1 cellular context compared by ENCODE assay signal in the genomic region with DNA sequence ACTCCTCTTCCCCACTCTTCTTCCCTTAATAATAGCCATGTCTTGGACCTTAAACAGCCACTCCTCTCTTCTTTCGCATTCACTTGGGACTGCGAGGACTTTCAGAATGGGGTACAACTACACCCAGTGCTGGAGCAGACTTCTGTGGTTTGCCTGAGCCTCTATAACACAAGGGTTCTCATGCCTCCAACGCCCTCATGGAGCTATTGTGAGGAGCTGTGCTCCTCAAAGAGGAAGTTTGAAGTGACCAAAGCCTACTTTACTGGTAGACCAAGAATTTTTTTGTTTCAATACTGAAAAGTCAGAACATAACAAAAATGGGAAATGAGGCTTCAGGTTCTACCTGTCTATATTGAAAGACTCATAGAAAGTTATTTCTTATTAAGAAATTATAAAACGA.
TF ChIP-seq lines count a peak whose summit lies in the region.

No MANE protein-coding gene starts in this region.

TF ChIP-seq in IMR-90, 13 proteins besides CTCF, POLR2A, EP300 and RAD21 (continued from another document):
- no peak for TF ChIP-seq CEBPB (IDR thresholded peaks at IDR 0.05; ENCODE audit: low read depth, low read length)
